8 cellular contexts compared by ENCODE assay signal in the genomic region with DNA sequence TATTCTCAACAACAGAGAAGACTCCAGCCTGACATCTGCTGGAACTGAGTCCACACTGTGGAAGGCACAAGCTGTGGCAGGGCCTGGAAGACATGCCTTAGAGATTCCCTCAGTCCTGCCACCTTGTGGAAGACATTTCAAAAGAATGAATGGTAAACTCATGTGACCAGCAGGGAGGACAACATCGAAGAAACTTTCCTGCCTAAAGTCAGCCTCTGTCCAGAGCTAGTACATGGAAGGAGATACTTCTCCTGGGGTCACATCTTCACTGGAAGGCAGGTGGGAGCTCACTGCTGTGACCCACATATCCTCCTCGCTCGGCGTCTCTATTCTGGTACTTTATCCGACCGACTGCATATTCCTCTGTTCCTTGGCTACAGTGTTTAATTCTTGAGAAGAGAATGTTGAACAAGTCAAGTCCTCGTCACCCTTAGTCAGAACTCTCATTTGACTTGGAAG. TPM values are rescaled to one million over a fixed set of nuclear protein-coding genes. Genes with fewer than 3 reads are reported as not detected.
DNase-seq lines count a peak whose midpoint lies in the region; ATAC-seq and TF ChIP-seq lines count a peak whose summit lies in the region.

No MANE protein-coding gene starts in this region.

- H3K36me3 ChIP-seq in gastrocnemius medialis: peaks cover 0 to 44% of the 10 kb centered on the region in 2 donors

- ATAC-seq in Right ventricle myocardium inferior: peak; percentile 78
- ATAC-seq in HG02870 (IDR thresholded peaks at IDR 0.05; ENCODE audit: unreplicated experiment): peak; percentile 66
- ATAC-seq in left ventricle myocardium superior: peak; percentile 81
- ATAC-seq in gastrocnemius medialis: peak; percentile 19 to 81
- no peak for ATAC-seq in HG03378 (IDR thresholded peaks at IDR 0.05; ENCODE audit: unreplicated experiment)

- DNase-seq in Right ventricle myocardium inferior (ENCODE audit: missing footprints): no peak
- DNase-seq in cardiac septum (ENCODE audit: low spot score): no peak
- DNase-seq in NCI-H446 treated with DMSO at 0.1 percent for 48 hours (lab: John Stamatoyannopoulos, UW): peak; percentile 48
- DNase-seq in amniotic epithelial cell (ENCODE audit: low read depth): peak; percentile 84
- DNase-seq in left ventricle myocardium superior: no peak
- no peak for DNase-seq in gastrocnemius medialis

- no peaks in the 10 kb centered on the region for H3K4me1 ChIP-seq in gastrocnemius medialis

- no peak for TF ChIP-seq POLR2A in gastrocnemius medialis (IDR thresholded peaks at IDR 0.05)

- H3K9me3 ChIP-seq in gastrocnemius medialis: no peaks in the 10 kb centered on the region

- intact Hi-C loops in Right ventricle myocardium inferior (cut with DNase I): no loop called here
- intact Hi-C loops in cardiac septum (cut with DNase I): no loop called here
- intact Hi-C loops in left ventricle myocardium superior (cut with micrococcal nuclease): no loop called here
- intact Hi-C loops in gastrocnemius medialis (cut with DNase I; ENCODE audit: low total_unique reads): no loop called here

- H3K27me3 ChIP-seq in gastrocnemius medialis: no peaks in the 10 kb centered on the region

- H3K27ac ChIP-seq in gastrocnemius medialis: no peak overlapping the region

- in situ Hi-C loops in gastrocnemius medialis (cut with MboI; ENCODE audit: low sequenced_read_pairs in 4 of 4): no loop called here

- TF ChIP-seq CTCF in gastrocnemius medialis (IDR thresholded peaks at IDR 0.05 in 4 of 5, conservative IDR thresholded peaks at IDR 0.05 in 1 of 5): peak in 3 of 5 experiments; percentile 30 to 41 (median 37)

- H3K4me3 ChIP-seq in gastrocnemius medialis: no peak overlapping the region

RNA-seq across cellular contexts. Expression of a gene that starts 59.5 kb away (rescaled TPM):
- total RNA-seq in Right ventricle myocardium inferior: 71.4 TPM
- 75.6 TPM for total RNA-seq in cardiac septum
- total RNA-seq in left ventricle myocardium superior: 80.6 TPM
- 10 to 100 TPM; 26.0 to 36.4 (median 29.6) TPM for total RNA-seq in gastrocnemius medialis

Comparison
In these comparisons a context has a peak if more than half of its experiments do, and no peak if none do; other contexts are left out.
1. DNase-seq: peak in NCI-H446 treated with DMSO at 0.1 percent for 48 hours (single experiment) and amniotic epithelial cell (single experiment); none in Right ventricle myocardium inferior (single experiment), cardiac septum (single experiment), left ventricle myocardium superior (single experiment) and gastrocnemius medialis (0 of 2).